In genomic region chr2:216206041-216206699, GRCh38 we compare ENCODE assay signal across 9 cellular contexts.
DNase-seq lines count a peak whose midpoint lies in the region; ATAC-seq lines count a peak whose summit lies in the region.
"Had no signal": no experiment of that assay in that cellular context is flagged by ENCODE, and none has a peak within 500 bp of the region (broad histone marks: within the 10 kb centered on the region; RNA-seq: fewer than 3 reads in every experiment).

No MANE protein-coding gene starts in this region.

- ATAC-seq in GM21576 (IDR thresholded peaks at IDR 0.05; ENCODE audit: unreplicated experiment): peak; percentile 68
- ATAC-seq in HG03354 (IDR thresholded peaks at IDR 0.05; ENCODE audit: poor library complexity, severe bottlenecking, unreplicated experiment): peak; percentile 75
- ATAC-seq in natural killer cell treated with Interleukin-12 subunit alpha and Interleukin-12 subunit beta and Interleukin-15 and Interleukin-18, amount 100 ng/mL, for 72 hours: no peak

- peaks cover 56% of the 10 kb centered on the region for H3K36me3 Mint-ChIP-seq in natural killer cell treated with Interleukin-12 subunit alpha and Interleukin-12 subunit beta and Interleukin-15 and Interleukin-18, amount 100 ng/mL, for 72 hours

- H3K9me3 Mint-ChIP-seq in natural killer cell treated with Interleukin-12 subunit alpha and Interleukin-12 subunit beta and Interleukin-15 and Interleukin-18, amount 100 ng/mL, for 72 hours: no peaks in the 10 kb centered on the region

- H3K27ac Mint-ChIP-seq in natural killer cell treated with Interleukin-12 subunit alpha and Interleukin-12 subunit beta and Interleukin-15 and Interleukin-18, amount 100 ng/mL, for 72 hours: peak overlapping the region; percentile 55 to 65

- peak; percentile 48 for DNase-seq in SIG-M5 treated with dmso at 0.1 percent for 504 hours (lab: John Stamatoyannopoulos, UW; ENCODE audit: unreplicated experiment)
- DNase-seq in SIG-M5 (lab: John Stamatoyannopoulos, UW): no peak
- no peak for DNase-seq in natural killer cell treated with Interleukin-12 subunit alpha and Interleukin-12 subunit beta and Interleukin-15 and Interleukin-18, amount 100 ng/mL, for 72 hours (ENCODE audit: low spot score)
- DNase-seq in DMS53 (lab: John Stamatoyannopoulos, UW): no peak
- no peak for DNase-seq in stimulated activated CD4-positive, alpha-beta T cell treated with anti-CD3 and anti-CD28 coated beads, Interleukin-15, amount 100 ng/mL, for 24 hours
- DNase-seq in NCI-H1092 (lab: John Stamatoyannopoulos, UW): no peak
- DNase-seq: 8988T had no signal

- no peak overlapping the region for H3K4me3 Mint-ChIP-seq in natural killer cell treated with Interleukin-12 subunit alpha and Interleukin-12 subunit beta and Interleukin-15 and Interleukin-18, amount 100 ng/mL, for 72 hours

- H3K4me1 Mint-ChIP-seq in natural killer cell treated with Interleukin-12 subunit alpha and Interleukin-12 subunit beta and Interleukin-15 and Interleukin-18, amount 100 ng/mL, for 72 hours (ENCODE audit: low read depth in 2 of 2): peaks cover 22 to 24% of the 10 kb centered on the region in 2 donors

- no peaks in the 10 kb centered on the region for H3K27me3 Mint-ChIP-seq in natural killer cell treated with Interleukin-12 subunit alpha and Interleukin-12 subunit beta and Interleukin-15 and Interleukin-18, amount 100 ng/mL, for 72 hours

Comparison
In these comparisons a context has a peak if more than half of its experiments do, and no peak if none do; other contexts are left out.
1. ATAC-seq: peak in GM21576 (single experiment) and HG03354 (single experiment); none in natural killer cell treated with Interleukin-12 subunit alpha and Interleukin-12 subunit beta and Interleukin-15 and Interleukin-18, amount 100 ng/mL, for 72 hours (0 of 2).